In the genomic region with DNA sequence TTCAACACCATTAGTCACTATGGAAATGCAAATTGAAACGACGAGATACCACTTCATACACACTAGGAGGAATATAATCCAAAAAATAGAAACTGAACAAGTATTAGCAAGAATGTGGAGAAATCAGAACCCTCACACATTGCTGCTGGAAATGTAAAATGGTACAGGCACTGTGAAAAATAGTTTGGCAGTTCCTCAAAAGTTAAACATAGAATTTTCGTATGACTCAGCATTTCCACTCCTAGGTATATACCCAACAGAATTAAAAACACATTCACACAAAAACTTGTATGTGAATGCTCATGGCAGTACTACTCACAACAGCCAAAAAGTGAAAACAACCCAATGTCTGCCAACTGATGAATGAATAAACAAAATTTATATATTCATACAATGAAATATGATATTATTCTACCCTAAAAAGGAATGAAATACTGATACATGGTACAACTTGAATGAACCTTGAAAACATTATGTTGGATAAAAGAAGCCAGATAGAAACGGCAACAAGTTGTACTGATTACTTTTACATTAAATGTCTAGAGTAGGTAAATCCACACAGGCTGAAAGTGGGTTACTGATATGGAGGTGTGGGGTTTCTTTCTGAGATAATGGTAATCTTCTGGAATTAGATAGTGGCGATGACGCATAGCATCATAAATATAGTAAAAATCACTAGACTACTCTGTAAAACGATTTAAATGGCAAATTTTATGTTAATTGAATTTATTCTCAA, we compare ENCODE assay signal across 8 cellular contexts. TPM values are rescaled to one million over a fixed set of nuclear protein-coding genes. Genes with fewer than 3 reads are reported as not detected.
A peak's percentile ranks its signal among the peaks of the same experiment; 100 is the strongest.
DNase-seq lines count a peak whose midpoint lies in the region; ATAC-seq and TF ChIP-seq lines count a peak whose summit lies in the region.

No MANE protein-coding gene starts in this region.

- H3K27ac ChIP-seq in left ventricle myocardium inferior (replicated peaks) (no peak overlapping the region), WERI-Rb-1 (no peak overlapping the region)

- H3K4me3 ChIP-seq in left ventricle myocardium inferior (no peak overlapping the region), WERI-Rb-1 (ENCODE audit: low read depth, low read length) (no peak overlapping the region)

- ATAC-seq in Right ventricle myocardium superior (ENCODE audit: poor library complexity): peak; percentile 73
- peak; percentile 54 for ATAC-seq in HG03108 (IDR thresholded peaks at IDR 0.05; ENCODE audit: unreplicated experiment)
- ATAC-seq in SK-N-SH treated with all-trans-retinoic acid at 6 μM for 48 hours: peak; percentile 69

- H3K9me3 ChIP-seq in left ventricle myocardium inferior (replicated peaks): peaks cover 3% of the 10 kb centered on the region
- peaks cover 2% of the 10 kb centered on the region for H3K9me3 ChIP-seq in WERI-Rb-1 (ENCODE audit: severe bottlenecking)

- H3K4me1 ChIP-seq in left ventricle myocardium inferior: peaks cover 18% of the 10 kb centered on the region

- TF ChIP-seq CTCF in left ventricle myocardium inferior (IDR thresholded peaks at IDR 0.05; ENCODE audit: borderline replicate concordance) (no peak), GM10248 (IDR thresholded peaks at IDR 0.05; ENCODE audit: control extremely low read depth, extremely low read depth, low read depth, missing control alignments) (no peak), WERI-Rb-1 (IDR thresholded peaks at IDR 0.05; ENCODE audit: low read depth, low read length) (no peak)

- intact Hi-C loops in Right ventricle myocardium superior (cut with DNase I) (no loop called here), left ventricle myocardium inferior (cut with micrococcal nuclease) (no loop called here)

- no peaks in the 10 kb centered on the region for H3K36me3 ChIP-seq in left ventricle myocardium inferior
- H3K36me3 ChIP-seq in WERI-Rb-1: peaks cover 3% of the 10 kb centered on the region; the same call in 1 of the 2 replicates

- POLR2A ChIA-PET in GM10248 (lab: Yijun Ruan, JAX): no interaction called here

- CTCF ChIA-PET in GM10248 (lab: Yijun Ruan, JAX): interaction anchor here (1.0 to 5.9 kb wide), 2 partner anchors 17 to 29 kb away, joined by 3 to 27 read pairs; no protein-coding TSS in a partner anchor

- DNase-seq in Right ventricle myocardium superior (no peak), left ventricle myocardium inferior (no peak), superior temporal gyrus (ENCODE audit: extremely low spot score) (peak; percentile 58), GM10248 (ENCODE audit: extremely low spot score) (no peak), WERI-Rb-1 (no peak), NCI-H2081 (lab: John Stamatoyannopoulos, UW) (no peak)

- H3K27me3 ChIP-seq in left ventricle myocardium inferior (ENCODE audit: low read depth) (no peaks in the 10 kb centered on the region), WERI-Rb-1 (ENCODE audit: insufficient read depth, low read depth, severe bottlenecking) (no peaks in the 10 kb centered on the region)

TF ChIP-seq in SK-N-SH treated with all-trans-retinoic acid at 6 μM for 48 hours, 23 proteins besides CTCF, POLR2A, EP300 and RAD21:
- no peak for TF ChIP-seq RARB (CRISPR knock-in tag; IDR thresholded peaks at IDR 0.05)
- TF ChIP-seq, protein P1, sequence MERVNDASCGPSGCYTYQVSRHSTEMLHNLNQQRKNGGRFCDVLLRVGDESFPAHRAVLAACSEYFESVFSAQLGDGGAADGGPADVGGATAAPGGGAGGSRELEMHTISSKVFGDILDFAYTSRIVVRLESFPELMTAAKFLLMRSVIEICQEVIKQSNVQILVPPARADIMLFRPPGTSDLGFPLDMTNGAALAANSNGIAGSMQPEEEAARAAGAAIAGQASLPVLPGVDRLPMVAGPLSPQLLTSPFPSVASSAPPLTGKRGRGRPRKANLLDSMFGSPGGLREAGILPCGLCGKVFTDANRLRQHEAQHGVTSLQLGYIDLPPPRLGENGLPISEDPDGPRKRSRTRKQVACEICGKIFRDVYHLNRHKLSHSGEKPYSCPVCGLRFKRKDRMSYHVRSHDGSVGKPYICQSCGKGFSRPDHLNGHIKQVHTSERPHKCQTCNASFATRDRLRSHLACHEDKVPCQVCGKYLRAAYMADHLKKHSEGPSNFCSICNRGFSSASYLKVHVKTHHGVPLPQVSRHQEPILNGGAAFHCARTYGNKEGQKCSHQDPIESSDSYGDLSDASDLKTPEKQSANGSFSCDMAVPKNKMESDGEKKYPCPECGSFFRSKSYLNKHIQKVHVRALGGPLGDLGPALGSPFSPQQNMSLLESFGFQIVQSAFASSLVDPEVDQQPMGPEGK (CRISPR knock-in tag; IDR thresholded peaks at IDR 0.05; ENCODE audit: borderline replicate concordance): no peak
- no peak for TF ChIP-seq BACH2 (CRISPR knock-in tag; IDR thresholded peaks at IDR 0.05; ENCODE audit: borderline replicate concordance)
- TF ChIP-seq, protein P2, sequence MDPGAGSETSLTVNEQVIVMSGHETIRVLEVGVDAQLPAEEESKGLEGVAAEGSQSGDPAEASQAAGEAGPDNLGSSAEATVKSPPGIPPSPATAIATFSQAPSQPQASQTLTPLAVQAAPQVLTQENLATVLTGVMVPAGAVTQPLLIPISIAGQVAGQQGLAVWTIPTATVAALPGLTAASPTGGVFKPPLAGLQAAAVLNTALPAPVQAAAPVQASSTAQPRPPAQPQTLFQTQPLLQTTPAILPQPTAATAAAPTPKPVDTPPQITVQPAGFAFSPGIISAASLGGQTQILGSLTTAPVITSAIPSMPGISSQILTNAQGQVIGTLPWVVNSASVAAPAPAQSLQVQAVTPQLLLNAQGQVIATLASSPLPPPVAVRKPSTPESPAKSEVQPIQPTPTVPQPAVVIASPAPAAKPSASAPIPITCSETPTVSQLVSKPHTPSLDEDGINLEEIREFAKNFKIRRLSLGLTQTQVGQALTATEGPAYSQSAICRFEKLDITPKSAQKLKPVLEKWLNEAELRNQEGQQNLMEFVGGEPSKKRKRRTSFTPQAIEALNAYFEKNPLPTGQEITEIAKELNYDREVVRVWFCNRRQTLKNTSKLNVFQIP (CRISPR knock-in tag; IDR thresholded peaks at IDR 0.05; ENCODE audit: borderline replicate concordance, low read depth): no peak
- TF ChIP-seq PPARA (CRISPR knock-in tag; IDR thresholded peaks at IDR 0.05; ENCODE audit: borderline replicate concordance): no peak
- TF ChIP-seq, protein P3, sequence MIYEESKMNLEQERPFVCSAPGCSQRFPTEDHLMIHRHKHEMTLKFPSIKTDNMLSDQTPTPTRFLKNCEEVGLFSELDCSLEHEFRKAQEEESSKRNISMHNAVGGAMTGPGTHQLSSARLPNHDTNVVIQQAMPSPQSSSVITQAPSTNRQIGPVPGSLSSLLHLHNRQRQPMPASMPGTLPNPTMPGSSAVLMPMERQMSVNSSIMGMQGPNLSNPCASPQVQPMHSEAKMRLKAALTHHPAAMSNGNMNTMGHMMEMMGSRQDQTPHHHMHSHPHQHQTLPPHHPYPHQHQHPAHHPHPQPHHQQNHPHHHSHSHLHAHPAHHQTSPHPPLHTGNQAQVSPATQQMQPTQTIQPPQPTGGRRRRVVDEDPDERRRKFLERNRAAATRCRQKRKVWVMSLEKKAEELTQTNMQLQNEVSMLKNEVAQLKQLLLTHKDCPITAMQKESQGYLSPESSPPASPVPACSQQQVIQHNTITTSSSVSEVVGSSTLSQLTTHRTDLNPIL (CRISPR knock-in tag; IDR thresholded peaks at IDR 0.05; ENCODE audit: low read depth): no peak
- no peak for TF ChIP-seq ARNTL (CRISPR knock-in tag; IDR thresholded peaks at IDR 0.05; ENCODE audit: borderline replicate concordance, low read depth)
- TF ChIP-seq ESRRG (CRISPR knock-in tag; IDR thresholded peaks at IDR 0.05): no peak
- no peak for TF ChIP-seq SNAI2 (CRISPR knock-in tag; IDR thresholded peaks at IDR 0.05)
- no peak for TF ChIP-seq ZNF8 (CRISPR knock-in tag; IDR thresholded peaks at IDR 0.05)
- TF ChIP-seq ZFP30 (CRISPR knock-in tag; IDR thresholded peaks at IDR 0.05): no peak
- TF ChIP-seq ZNF70 (CRISPR knock-in tag; IDR thresholded peaks at IDR 0.05): no peak
- TF ChIP-seq, protein P4, sequence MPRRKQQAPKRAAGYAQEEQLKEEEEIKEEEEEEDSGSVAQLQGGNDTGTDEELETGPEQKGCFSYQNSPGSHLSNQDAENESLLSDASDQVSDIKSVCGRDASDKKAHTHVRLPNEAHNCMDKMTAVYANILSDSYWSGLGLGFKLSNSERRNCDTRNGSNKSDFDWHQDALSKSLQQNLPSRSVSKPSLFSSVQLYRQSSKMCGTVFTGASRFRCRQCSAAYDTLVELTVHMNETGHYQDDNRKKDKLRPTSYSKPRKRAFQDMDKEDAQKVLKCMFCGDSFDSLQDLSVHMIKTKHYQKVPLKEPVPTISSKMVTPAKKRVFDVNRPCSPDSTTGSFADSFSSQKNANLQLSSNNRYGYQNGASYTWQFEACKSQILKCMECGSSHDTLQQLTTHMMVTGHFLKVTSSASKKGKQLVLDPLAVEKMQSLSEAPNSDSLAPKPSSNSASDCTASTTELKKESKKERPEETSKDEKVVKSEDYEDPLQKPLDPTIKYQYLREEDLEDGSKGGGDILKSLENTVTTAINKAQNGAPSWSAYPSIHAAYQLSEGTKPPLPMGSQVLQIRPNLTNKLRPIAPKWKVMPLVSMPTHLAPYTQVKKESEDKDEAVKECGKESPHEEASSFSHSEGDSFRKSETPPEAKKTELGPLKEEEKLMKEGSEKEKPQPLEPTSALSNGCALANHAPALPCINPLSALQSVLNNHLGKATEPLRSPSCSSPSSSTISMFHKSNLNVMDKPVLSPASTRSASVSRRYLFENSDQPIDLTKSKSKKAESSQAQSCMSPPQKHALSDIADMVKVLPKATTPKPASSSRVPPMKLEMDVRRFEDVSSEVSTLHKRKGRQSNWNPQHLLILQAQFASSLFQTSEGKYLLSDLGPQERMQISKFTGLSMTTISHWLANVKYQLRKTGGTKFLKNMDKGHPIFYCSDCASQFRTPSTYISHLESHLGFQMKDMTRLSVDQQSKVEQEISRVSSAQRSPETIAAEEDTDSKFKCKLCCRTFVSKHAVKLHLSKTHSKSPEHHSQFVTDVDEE (CRISPR knock-in tag; IDR thresholded peaks at IDR 0.05): no peak
- no peak for TF ChIP-seq ZC3H10 (CRISPR knock-in tag; IDR thresholded peaks at IDR 0.05)
- no peak for TF ChIP-seq TCF4 (CRISPR knock-in tag; IDR thresholded peaks at IDR 0.05; ENCODE audit: borderline replicate concordance)

RNA-seq across cellular contexts. Expression of a gene that starts 22.3 kb away (rescaled TPM):
- 1.7 TPM for total RNA-seq in Right ventricle myocardium superior
- total RNA-seq in left ventricle myocardium inferior: 1.9 TPM
